8 cellular contexts compared by ENCODE assay signal in the genomic region with DNA sequence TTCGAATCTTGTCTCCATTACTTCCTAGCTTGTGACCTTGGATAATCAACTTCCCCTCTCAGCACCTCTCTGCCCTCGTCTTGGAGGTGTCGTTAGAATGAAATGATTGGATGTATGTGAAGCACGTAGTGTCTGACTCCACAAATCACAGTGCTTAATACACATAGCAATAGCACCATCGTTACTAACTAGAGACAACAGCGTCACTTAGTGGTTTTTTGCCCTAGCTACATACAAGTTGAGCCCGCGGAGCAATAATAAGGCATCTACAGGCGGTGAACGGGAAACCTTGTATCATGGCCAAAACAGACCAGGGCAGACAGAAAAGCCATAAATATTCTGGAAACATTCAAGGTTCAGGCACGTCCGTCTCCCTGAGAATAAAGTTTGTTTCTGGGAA.
DNase-seq lines count a peak whose midpoint lies in the region; ATAC-seq and TF ChIP-seq lines count a peak whose summit lies in the region.

No MANE protein-coding gene starts in this region.

- peak; percentile 28 for DNase-seq in Jurkat, Clone E6-1 (ENCODE audit: low read depth, low spot score)
- DNase-seq in iPS-NIHi11 (ENCODE audit: low spot score) (peak; percentile 54), SKM-1 (lab: John Stamatoyannopoulos, UW; ENCODE audit: unreplicated experiment) (no peak), GM10266 (ENCODE audit: extremely low spot score) (no peak)
- DNase-seq in activated naive CD8-positive, alpha-beta T cell treated with anti-CD3 and anti-CD28 coated beads, Interleukin-2, amount 50 U/mL, for 24 hours = no peak

- no peaks in the 10 kb centered on the region for H3K36me3 Mint-ChIP-seq in activated naive CD8-positive, alpha-beta T cell treated with anti-CD3 and anti-CD28 coated beads, Interleukin-2, amount 50 U/mL, for 24 hours (ENCODE audit: low read depth)

- H3K27me3 Mint-ChIP-seq in activated naive CD8-positive, alpha-beta T cell treated with anti-CD3 and anti-CD28 coated beads, Interleukin-2, amount 50 U/mL, for 24 hours = peaks cover 15% of the 10 kb centered on the region

- H4K20me1 ChIP-seq in SU-DHL-6 (ENCODE audit: low read depth, low read length) = no peaks in the 10 kb centered on the region

- no peaks in the 10 kb centered on the region for H3K9me3 ChIP-seq in SU-DHL-6 (ENCODE audit: insufficient read depth, low read length)

- H3K4me1 Mint-ChIP-seq in activated naive CD8-positive, alpha-beta T cell treated with anti-CD3 and anti-CD28 coated beads, Interleukin-2, amount 50 U/mL, for 24 hours = no peaks in the 10 kb centered on the region

- no peaks in the 10 kb centered on the region for H3K9me3 Mint-ChIP-seq in activated naive CD8-positive, alpha-beta T cell treated with anti-CD3 and anti-CD28 coated beads, Interleukin-2, amount 50 U/mL, for 24 hours

- H3K4me3 Mint-ChIP-seq in activated naive CD8-positive, alpha-beta T cell treated with anti-CD3 and anti-CD28 coated beads, Interleukin-2, amount 50 U/mL, for 24 hours = no peak overlapping the region

- H3K36me3 ChIP-seq in SU-DHL-6 (ENCODE audit: low read length) = no peaks in the 10 kb centered on the region

- no peak overlapping the region for H3K27ac ChIP-seq in C4-2B
- H3K27ac ChIP-seq in SU-DHL-6 (ENCODE audit: low read depth, low read length) = no peak overlapping the region

- H3F3A ChIP-seq in SU-DHL-6 (ENCODE audit: insufficient read depth) = no peaks in the 10 kb centered on the region

- H3K27me3 ChIP-seq in SU-DHL-6 (ENCODE audit: low read length) = no peaks in the 10 kb centered on the region

- no peaks in the 10 kb centered on the region for H3K9me2 ChIP-seq in SU-DHL-6 (replicated peaks; ENCODE audit: insufficient read depth, low read length)

- H3K4me2 ChIP-seq in SU-DHL-6 (ENCODE audit: low read depth, low read length, poor library complexity, severe bottlenecking) = no peak overlapping the region

- no peaks in the 10 kb centered on the region for H3K79me2 ChIP-seq in SU-DHL-6 (ENCODE audit: insufficient read depth, low read length)

- no peak overlapping the region for H3K9ac ChIP-seq in SU-DHL-6 (ENCODE audit: low read length)

- H2AFZ ChIP-seq in SU-DHL-6 (ENCODE audit: low read depth, low read length, severe bottlenecking) = no peak overlapping the region

- no peak overlapping the region for H3K27ac Mint-ChIP-seq in activated naive CD8-positive, alpha-beta T cell treated with anti-CD3 and anti-CD28 coated beads, Interleukin-2, amount 50 U/mL, for 24 hours

- no peak for ATAC-seq in activated naive CD8-positive, alpha-beta T cell treated with anti-CD3 and anti-CD28 coated beads, Interleukin-2, amount 50 U/mL, for 24 hours
- ATAC-seq in HG03135 (IDR thresholded peaks at IDR 0.05; ENCODE audit: unreplicated experiment) = no peak

- H3K4me3 ChIP-seq in Jurkat, Clone E6-1 (ENCODE audit: low read length) = no peak overlapping the region
- H3K4me3 ChIP-seq in SU-DHL-6 (ENCODE audit: insufficient read depth, low read length, poor library complexity, severe bottlenecking) = no peak overlapping the region

- TF ChIP-seq CTCF in C4-2B (conservative IDR thresholded peaks at IDR 0.05) (peak; percentile 73), SU-DHL-6 (IDR thresholded peaks at IDR 0.05; ENCODE audit: insufficient read depth, low read length, poor library complexity, severe bottlenecking) (peak; percentile 18), GM10266 (IDR thresholded peaks at IDR 0.05; ENCODE audit: control insufficient read depth, insufficient read depth, low read depth, missing control alignments) (no peak)

Comparison
In these comparisons a context has a peak if more than half of its experiments do, and no peak if none do; other contexts are left out.
1. DNase-seq: peak in Jurkat, Clone E6-1 (single experiment) and iPS-NIHi11 (single experiment); none in SKM-1 (single experiment), GM10266 (single experiment) and activated naive CD8-positive, alpha-beta T cell treated with anti-CD3 and anti-CD28 coated beads, Interleukin-2, amount 50 U/mL, for 24 hours (single experiment).